Comparison of ENCODE assay signal across 16 cellular contexts in the genomic region with DNA sequence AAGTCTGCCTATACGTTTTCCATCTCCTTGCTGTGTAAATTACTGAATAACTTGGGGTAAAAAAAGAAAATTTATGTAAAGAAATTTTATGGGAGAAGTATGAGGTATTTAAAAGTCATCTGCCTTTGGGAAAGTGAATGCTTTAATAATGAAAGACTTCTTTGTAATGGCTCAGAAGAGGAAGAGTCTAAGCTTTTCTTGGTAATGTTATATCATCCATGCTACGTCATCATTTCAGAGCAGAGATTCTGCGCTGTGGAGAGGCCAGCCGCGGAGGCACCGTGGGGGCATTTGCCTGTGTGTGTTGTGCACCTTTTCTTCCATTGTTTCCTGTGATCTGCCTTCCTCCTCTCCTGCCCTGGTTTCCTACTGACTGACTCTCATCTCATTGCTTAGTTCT.
"Had no signal": no experiment of that assay in that cellular context is flagged by ENCODE, and none has a peak within 500 bp of the region (broad histone marks: within the 10 kb centered on the region; RNA-seq: fewer than 3 reads in every experiment).

No MANE protein-coding gene starts in this region.

- DNase-seq: activated CD4-positive, alpha-beta T cell treated with anti-CD3 and anti-CD28 coated beads for 4 hours; activated gamma-delta T cell; activated T-cell treated with anti-CD3 and anti-CD28 coated beads, Interleukin-2, amount 50 U/mL, for 1 hour; gastrocnemius medialis; left ventricle myocardium superior; right lobe of liver; SJCRH30; stimulated activated naive B cell treated with anti-CD40 and anti-IgM and Interleukin-4, amounts not matched to agents 10 μg/mL and 1 μg/mL and 100 μg/mL, for 72 hours; SW 1271; T1000; WERI-Rb-1 had no signal

- H3K27me3 Mint-ChIP-seq: stimulated activated naive B cell treated with anti-CD40 and anti-IgM and Interleukin-4, amounts not matched to agents 10 μg/mL and 1 μg/mL and 100 μg/mL, for 72 hours; type B pancreatic cell had no signal

- H3K4me1 ChIP-seq: gastrocnemius medialis, prostate gland, right lobe of liver, SJCRH30, suprapubic skin had no signal

- H3K9me3 Mint-ChIP-seq: stimulated activated naive B cell treated with anti-CD40 and anti-IgM and Interleukin-4, amounts not matched to agents 10 μg/mL and 1 μg/mL and 100 μg/mL, for 72 hours; type B pancreatic cell had no signal

- H3K4me3 Mint-ChIP-seq: stimulated activated naive B cell treated with anti-CD40 and anti-IgM and Interleukin-4, amounts not matched to agents 10 μg/mL and 1 μg/mL and 100 μg/mL, for 72 hours; type B pancreatic cell had no signal

- ATAC-seq: gastrocnemius medialis; left ventricle myocardium superior; stimulated activated naive B cell treated with anti-CD40 and anti-IgM and Interleukin-4, amounts not matched to agents 10 μg/mL and 1 μg/mL and 100 μg/mL, for 72 hours had no signal

- H3K4me3 ChIP-seq: cardiac muscle cell, gastrocnemius medialis, prostate gland, right lobe of liver, SJCRH30, suprapubic skin had no signal

- H3K36me3 ChIP-seq: prostate gland had no signal

- H3K9me3 ChIP-seq: gastrocnemius medialis, prostate gland, right lobe of liver, SJCRH30, suprapubic skin had no signal

- H3K4me1 Mint-ChIP-seq: stimulated activated naive B cell treated with anti-CD40 and anti-IgM and Interleukin-4, amounts not matched to agents 10 μg/mL and 1 μg/mL and 100 μg/mL, for 72 hours had no signal

- H3K27ac Mint-ChIP-seq: stimulated activated naive B cell treated with anti-CD40 and anti-IgM and Interleukin-4, amounts not matched to agents 10 μg/mL and 1 μg/mL and 100 μg/mL, for 72 hours; type B pancreatic cell had no signal

- H3K27me3 ChIP-seq: cardiac muscle cell, gastrocnemius medialis, right lobe of liver, SJCRH30, suprapubic skin had no signal

- H3K27ac ChIP-seq: cardiac muscle cell, epithelial cell of prostate, gastrocnemius medialis, right lobe of liver, SJCRH30, suprapubic skin, WERI-Rb-1 had no signal
